Comparison of ENCODE assay signal across 28 cellular contexts in genomic region chr20:13238001-13238653, GRCh38. TPM values are rescaled to one million over a fixed set of nuclear protein-coding genes. Genes with fewer than 3 reads are reported as not detected.
"Had no signal": no experiment of that assay in that cellular context is flagged by ENCODE, and none has a peak within 500 bp of the region (broad histone marks: within the 10 kb centered on the region; RNA-seq: fewer than 3 reads in every experiment).

No MANE protein-coding gene starts in this region.

- DNase-seq: activated B cell treated with CpG ODN at 0.5 μM for 24 hours; activated CD4-positive, alpha-beta T cell treated with anti-CD3 and anti-CD28 coated beads for 48 hours; activated CD4-positive, alpha-beta T cell treated with anti-CD3 and anti-CD28 coated beads, Interleukin-2, amount 50 U/mL, for 1 hour; activated CD4-positive, alpha-beta T cell treated with anti-CD3 and anti-CD28 coated beads, Interleukin-2, amount 50 U/mL, for 48 hours; activated CD8-positive, alpha-beta memory T cell treated with anti-CD3 and anti-CD28 coated beads for 24 hours; activated CD8-positive, alpha-beta T cell treated with anti-CD3 and anti-CD28 coated beads for 36 hours; activated gamma-delta T cell; activated naive CD4-positive, alpha-beta T cell; activated naive CD4-positive, alpha-beta T cell treated with anti-CD3 and anti-CD28 coated beads, Interleukin-2, amount 10 ng/mL, durations not matched to agents 7 days and 5 days; activated naive CD8-positive, alpha-beta T cell treated with anti-CD3 and anti-CD28 coated beads, Interleukin-2, amount 10 ng/mL, durations not matched to agents 7 days and 5 days; activated T-cell treated with anti-CD3 and anti-CD28 coated beads, Interleukin-2, amount 50 U/mL, for 72 hours; amniotic stem cell; anterior cingulate cortex; caudate nucleus; cortex of kidney; dermis blood vessel endothelial cell; effector CD8-positive, alpha-beta T cell; endodermal cell; foreskin fibroblast; heart left ventricle; T-helper 1 cell; T-helper 17 cell; T1000; WERI-Rb-1 had no signal

- H3K9me3 ChIP-seq: heart left ventricle had no signal

- H3K9me3 Mint-ChIP-seq: activated B cell treated with CpG ODN at 0.5 μM for 24 hours; activated CD8-positive, alpha-beta T cell treated with anti-CD3 and anti-CD28 coated beads for 36 hours; activated naive CD4-positive, alpha-beta T cell treated with anti-CD3 and anti-CD28 coated beads, Interleukin-2, amount 10 ng/mL, durations not matched to agents 7 days and 5 days; activated naive CD8-positive, alpha-beta T cell treated with anti-CD3 and anti-CD28 coated beads, Interleukin-2, amount 10 ng/mL, durations not matched to agents 7 days and 5 days; activated T-cell treated with anti-CD3 and anti-CD28 coated beads, Interleukin-2, amount 50 U/mL, for 72 hours; endodermal cell; T-helper 2 cell treated with Interferon-gamma antibody and Interleukin-4, amounts not matched to agents 5 μg/mL and 100 μg/mL, for 36 hours had no signal

- H3K36me3 ChIP-seq: heart left ventricle, WERI-Rb-1 had no signal

- H3K4me1 ChIP-seq: heart left ventricle had no signal

- H3K4me3 ChIP-seq: heart left ventricle had no signal

- H3K27me3 Mint-ChIP-seq: activated CD8-positive, alpha-beta T cell treated with anti-CD3 and anti-CD28 coated beads for 36 hours; T-helper 17 cell had no signal

- H3K27ac Mint-ChIP-seq: activated B cell treated with CpG ODN at 0.5 μM for 24 hours; activated CD8-positive, alpha-beta T cell treated with anti-CD3 and anti-CD28 coated beads for 36 hours; activated naive CD4-positive, alpha-beta T cell treated with anti-CD3 and anti-CD28 coated beads, Interleukin-2, amount 10 ng/mL, durations not matched to agents 7 days and 5 days; activated naive CD4-positive, alpha-beta T cell treated with anti-CD3 and anti-CD28 coated beads, Interleukin-2, amount 50 U/mL, for 72 hours; activated naive CD8-positive, alpha-beta T cell treated with anti-CD3 and anti-CD28 coated beads, Interleukin-2, amount 10 ng/mL, durations not matched to agents 7 days and 5 days; activated T-cell treated with anti-CD3 and anti-CD28 coated beads, Interleukin-2, amount 50 U/mL, for 72 hours; endodermal cell; T-helper 17 cell; T-helper 2 cell treated with Interferon-gamma antibody and Interleukin-4, amounts not matched to agents 5 μg/mL and 100 μg/mL, for 36 hours had no signal

- H3K27me3 ChIP-seq: heart left ventricle had no signal

- H3K27ac ChIP-seq: heart left ventricle, WERI-Rb-1 had no signal

- ATAC-seq: activated CD4-positive, CD25-positive, alpha-beta regulatory T cell treated with anti-CD3 and anti-CD28 coated beads, Interleukin-2, amount 50 U/mL, for 24 hours; activated CD8-positive, alpha-beta T cell treated with anti-CD3 and anti-CD28 coated beads for 36 hours; activated naive CD4-positive, alpha-beta T cell treated with anti-CD3 and anti-CD28 coated beads, Interleukin-2, amount 50 U/mL, for 72 hours; activated T-cell treated with anti-CD3 and anti-CD28 coated beads, Interleukin-2, amount 50 U/mL, for 72 hours; esophagus mucosa; heart left ventricle; T-helper 17 cell had no signal

- H3K4me3 Mint-ChIP-seq: activated B cell treated with CpG ODN at 0.5 μM for 24 hours; activated CD8-positive, alpha-beta T cell treated with anti-CD3 and anti-CD28 coated beads for 36 hours; activated naive CD4-positive, alpha-beta T cell treated with anti-CD3 and anti-CD28 coated beads, Interleukin-2, amount 10 ng/mL, durations not matched to agents 7 days and 5 days; activated naive CD8-positive, alpha-beta T cell treated with anti-CD3 and anti-CD28 coated beads, Interleukin-2, amount 10 ng/mL, durations not matched to agents 7 days and 5 days; activated T-cell treated with anti-CD3 and anti-CD28 coated beads, Interleukin-2, amount 50 U/mL, for 72 hours; endodermal cell; T-helper 17 cell; T-helper 2 cell treated with Interferon-gamma antibody and Interleukin-4, amounts not matched to agents 5 μg/mL and 100 μg/mL, for 36 hours had no signal

- H3K4me1 Mint-ChIP-seq: activated B cell treated with CpG ODN at 0.5 μM for 24 hours; activated naive CD4-positive, alpha-beta T cell treated with anti-CD3 and anti-CD28 coated beads, Interleukin-2, amount 10 ng/mL, durations not matched to agents 7 days and 5 days; activated naive CD8-positive, alpha-beta T cell treated with anti-CD3 and anti-CD28 coated beads, Interleukin-2, amount 10 ng/mL, durations not matched to agents 7 days and 5 days; endodermal cell had no signal

RNA-seq across cellular contexts. Expression of gene ISM1, which starts 17.1 kb away (rescaled TPM):
- total RNA-seq: activated B cell treated with CpG ODN at 0.5 μM for 24 hours had no signal
